23 cellular contexts compared by ENCODE assay signal in the genomic region with DNA sequence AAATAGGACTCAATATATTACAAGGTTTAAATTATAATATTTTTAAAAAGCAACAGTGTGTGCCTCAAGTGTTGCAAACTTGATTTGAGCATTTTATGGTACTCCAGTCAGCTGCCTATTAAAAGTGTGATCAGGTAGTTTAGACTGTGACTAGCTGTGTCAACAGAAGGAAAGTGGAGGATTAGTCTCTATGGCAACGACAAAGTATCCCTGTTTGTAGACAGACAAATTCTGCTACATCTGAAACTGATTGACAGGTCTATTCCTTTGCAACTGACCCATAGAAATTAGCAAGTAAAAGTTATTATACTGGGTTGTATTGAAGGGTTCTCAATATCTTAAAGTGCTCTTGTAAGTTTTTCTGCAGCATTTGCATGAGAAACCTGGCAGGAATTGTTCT.
DNase-seq lines count a peak whose midpoint lies in the region; ATAC-seq and TF ChIP-seq lines count a peak whose summit lies in the region.
"Had no signal": no experiment of that assay in that cellular context is flagged by ENCODE, and none has a peak within 500 bp of the region (broad histone marks: within the 10 kb centered on the region; RNA-seq: fewer than 3 reads in every experiment).

No MANE protein-coding gene starts in this region.

- DNase-seq in DMS53 (lab: John Stamatoyannopoulos, UW) (peak; percentile 96), MM.1S (peak; percentile 22), NCI-H69 (lab: John Stamatoyannopoulos, UW) (peak; percentile 79), endodermal cell (no peak), Karpas-422 (no peak), PC-9 (no peak)
- no peak for DNase-seq in activated naive CD4-positive, alpha-beta T cell treated with anti-CD3 and anti-CD28 coated beads for 36 hours
- DNase-seq: activated CD4-positive, alpha-beta T cell treated with anti-CD3 and anti-CD28 coated beads, Interleukin-2, amount 10 ng/mL, durations not matched to agents 7 days and 5 days; activated CD8-positive, alpha-beta memory T cell treated with anti-CD3 and anti-CD28 coated beads, Interleukin-2, amount 50 U/mL, for 48 hours; activated effector memory CD4-positive, alpha-beta T cell treated with Interleukin-2 at 50 U/mL for 16 hours; DND-41; foreskin keratinocyte; GOT3; KBM-7; left ventricle myocardium superior; NCI-H1694; NCI-H226; SIG-M5; T-cell had no signal

- H3F3A ChIP-seq in MM.1S (ENCODE audit: insufficient read depth, low read length) (no peaks in the 10 kb centered on the region), PC-9 (ENCODE audit: insufficient read depth, low read depth) (no peaks in the 10 kb centered on the region)

- no TSS peak for BruUV-seq in PC-9 (replicated peaks; lab: Mats Ljungman, UMichigan)

- ATAC-seq in HG03095 (IDR thresholded peaks at IDR 0.05; ENCODE audit: unreplicated experiment), result no peak
- ATAC-seq: foreskin keratinocyte, left ventricle myocardium superior, T-cell had no signal

- no peak overlapping the region for H3K4me3 Mint-ChIP-seq in endodermal cell
- no peak overlapping the region for H3K4me3 Mint-ChIP-seq in activated naive CD4-positive, alpha-beta T cell treated with anti-CD3 and anti-CD28 coated beads for 36 hours
- H3K4me3 Mint-ChIP-seq: activated CD4-positive, alpha-beta T cell treated with anti-CD3 and anti-CD28 coated beads, Interleukin-2, amount 10 ng/mL, durations not matched to agents 7 days and 5 days; T-cell; type B pancreatic cell had no signal

- no peak overlapping the region for H3K9ac ChIP-seq in MM.1S (ENCODE audit: low read length)
- no peak overlapping the region for H3K9ac ChIP-seq in endodermal cell (ENCODE audit: extremely low read depth, low read length, poor library complexity, severe bottlenecking)
- H3K9ac ChIP-seq in Karpas-422 (ENCODE audit: low read length), result no peak overlapping the region

- H3K4me3 ChIP-seq in MM.1S (ENCODE audit: low read length), result no peak overlapping the region
- no peak overlapping the region for H3K4me3 ChIP-seq in endodermal cell (ENCODE audit: low read length)
- H3K4me3 ChIP-seq in Karpas-422 (ENCODE audit: low read length), result no peak overlapping the region
- H3K4me3 ChIP-seq in PC-9, result no peak overlapping the region
- H3K4me3 ChIP-seq: cardiac muscle cell had no signal

- WGBS in endodermal cell (ENCODE audit: insufficient coverage in 1 of 2, insufficient read length in 1 of 2), 2 experiments, result 33 to 48% methylated on average over 1 of the region's 1 CpG

- H3K4me1 ChIP-seq in MM.1S (ENCODE audit: low read length) (no peaks in the 10 kb centered on the region), endodermal cell (ENCODE audit: control insufficient read depth, insufficient read depth, low read length) (no peaks in the 10 kb centered on the region), Karpas-422 (ENCODE audit: low read length) (no peaks in the 10 kb centered on the region), PC-9 (replicated peaks; ENCODE audit: insufficient read depth) (no peaks in the 10 kb centered on the region)
- H3K4me1 ChIP-seq: foreskin keratinocyte had no signal

- no peaks in the 10 kb centered on the region for H3K27me3 ChIP-seq in MM.1S (replicated peaks; ENCODE audit: insufficient read depth, low read length)
- no peaks in the 10 kb centered on the region for H3K27me3 ChIP-seq in endodermal cell (ENCODE audit: control insufficient read depth, insufficient read depth, low read length, poor library complexity, severe bottlenecking)
- H3K27me3 ChIP-seq in Karpas-422 (ENCODE audit: low read length), result no peaks in the 10 kb centered on the region
- no peaks in the 10 kb centered on the region for H3K27me3 ChIP-seq in PC-9 (ENCODE audit: insufficient read depth, low read depth)
- H3K27me3 ChIP-seq: cardiac muscle cell, foreskin keratinocyte, neutrophil had no signal

- no peak overlapping the region for H2AFZ ChIP-seq in MM.1S (ENCODE audit: low read length)
- H2AFZ ChIP-seq in Karpas-422 (ENCODE audit: low read length), result no peak overlapping the region
- H2AFZ ChIP-seq in PC-9, result no peak overlapping the region

- no peaks in the 10 kb centered on the region for H3K27me3 Mint-ChIP-seq in endodermal cell (ENCODE audit: insufficient read depth)
- peaks cover 6% of the 10 kb centered on the region for H3K27me3 Mint-ChIP-seq in activated naive CD4-positive, alpha-beta T cell treated with anti-CD3 and anti-CD28 coated beads for 36 hours (ENCODE audit: low read depth)
- H3K27me3 Mint-ChIP-seq: T-cell had no signal

- no peaks in the 10 kb centered on the region for H3K79me2 ChIP-seq in MM.1S (ENCODE audit: low read length)
- no peaks in the 10 kb centered on the region for H3K79me2 ChIP-seq in Karpas-422 (ENCODE audit: low read length)
- no peaks in the 10 kb centered on the region for H3K79me2 ChIP-seq in PC-9 (ENCODE audit: low read depth)

- H3K4me2 ChIP-seq in MM.1S (ENCODE audit: low read depth, low read length) (no peak overlapping the region), Karpas-422 (ENCODE audit: low read depth, low read length, poor library complexity, severe bottlenecking) (no peak overlapping the region), PC-9 (no peak overlapping the region)

- H3K9me3 Mint-ChIP-seq in endodermal cell, result no peaks in the 10 kb centered on the region
- no peaks in the 10 kb centered on the region for H3K9me3 Mint-ChIP-seq in activated naive CD4-positive, alpha-beta T cell treated with anti-CD3 and anti-CD28 coated beads for 36 hours
- H3K9me3 Mint-ChIP-seq: activated CD4-positive, alpha-beta T cell treated with anti-CD3 and anti-CD28 coated beads, Interleukin-2, amount 10 ng/mL, durations not matched to agents 7 days and 5 days; T-cell; type B pancreatic cell had no signal

- no peaks in the 10 kb centered on the region for H3K9me3 ChIP-seq in MM.1S (replicated peaks; ENCODE audit: insufficient read depth, low read length)
- no peaks in the 10 kb centered on the region for H3K9me3 ChIP-seq in endodermal cell (ENCODE audit: control insufficient read depth, low read length)
- no peaks in the 10 kb centered on the region for H3K9me3 ChIP-seq in Karpas-422 (ENCODE audit: low read length)
- no peaks in the 10 kb centered on the region for H3K9me3 ChIP-seq in PC-9 (ENCODE audit: insufficient read depth, low read depth)
- H3K9me3 ChIP-seq: neutrophil had no signal

- intact Hi-C loops in activated naive CD4-positive, alpha-beta T cell treated with anti-CD3 and anti-CD28 coated beads for 36 hours (cut with micrococcal nuclease), result no loop called here
- intact Hi-C loops in PC-9 (cut with micrococcal nuclease; ENCODE audit: unreplicated experiment), result no loop called here

- H4K20me1 ChIP-seq in MM.1S (ENCODE audit: insufficient read depth, low read length) (no peaks in the 10 kb centered on the region), Karpas-422 (ENCODE audit: insufficient read depth, low read depth, low read length) (no peaks in the 10 kb centered on the region), PC-9 (ENCODE audit: insufficient read depth) (no peaks in the 10 kb centered on the region)

- no peak overlapping the region for H3K27ac Mint-ChIP-seq in endodermal cell
- no peak overlapping the region for H3K27ac Mint-ChIP-seq in activated naive CD4-positive, alpha-beta T cell treated with anti-CD3 and anti-CD28 coated beads for 36 hours
- H3K27ac Mint-ChIP-seq: activated CD4-positive, alpha-beta T cell treated with anti-CD3 and anti-CD28 coated beads, Interleukin-2, amount 10 ng/mL, durations not matched to agents 7 days and 5 days; T-cell; type B pancreatic cell had no signal

- H3K9me2 ChIP-seq in MM.1S (replicated peaks; ENCODE audit: insufficient read depth, low read length), result no peaks in the 10 kb centered on the region
- H3K9me2 ChIP-seq in Karpas-422 (replicated peaks; ENCODE audit: insufficient read depth, low read length), result no peaks in the 10 kb centered on the region
- no peaks in the 10 kb centered on the region; the same call in 1 of the 2 replicates for H3K9me2 ChIP-seq in PC-9 (ENCODE audit: insufficient read depth)

- H3K36me3 ChIP-seq in MM.1S (replicated peaks; ENCODE audit: insufficient read depth, low read length), result no peaks in the 10 kb centered on the region
- H3K36me3 ChIP-seq in endodermal cell (ENCODE audit: control insufficient read depth, insufficient read depth, low read length), result no peaks in the 10 kb centered on the region
- H3K36me3 ChIP-seq in Karpas-422 (ENCODE audit: insufficient read depth, low read length), result no peaks in the 10 kb centered on the region
- H3K36me3 ChIP-seq in PC-9 (ENCODE audit: low read depth), result no peaks in the 10 kb centered on the region
- H3K36me3 ChIP-seq: cardiac muscle cell, neutrophil had no signal

- CTCF ChIA-PET in activated naive CD4-positive, alpha-beta T cell treated with anti-CD3 and anti-CD28 coated beads for 36 hours (lab: Charles Lee), result interaction anchor here (0.8 kb wide), 1 partner anchor 9 kb away, joined by 6 read pairs; no protein-coding TSS in a partner anchor
- CTCF ChIA-PET in PC-9 (lab: Charles Lee), result no interaction called here

- POLR2A ChIA-PET in PC-9 (lab: Charles Lee; ENCODE audit: unreplicated experiment), result no interaction called here

- TF ChIP-seq CTCF in MM.1S (IDR thresholded peaks at IDR 0.05; ENCODE audit: low read length) (no peak), endodermal cell (conservative IDR thresholded peaks at IDR 0.05) (no peak), PC-9 (conservative IDR thresholded peaks at IDR 0.05) (no peak)

- peaks cover 5% of the 10 kb centered on the region for H3K4me1 Mint-ChIP-seq in endodermal cell
- H3K4me1 Mint-ChIP-seq in activated naive CD4-positive, alpha-beta T cell treated with anti-CD3 and anti-CD28 coated beads for 36 hours (ENCODE audit: low read depth), result no peaks in the 10 kb centered on the region
- H3K4me1 Mint-ChIP-seq: activated CD4-positive, alpha-beta T cell treated with anti-CD3 and anti-CD28 coated beads, Interleukin-2, amount 10 ng/mL, durations not matched to agents 7 days and 5 days; T-cell had no signal

- no peaks in the 10 kb centered on the region for H3K36me3 Mint-ChIP-seq in endodermal cell (ENCODE audit: low read depth)
- no peaks in the 10 kb centered on the region for H3K36me3 Mint-ChIP-seq in activated naive CD4-positive, alpha-beta T cell treated with anti-CD3 and anti-CD28 coated beads for 36 hours (ENCODE audit: low read depth)
- H3K36me3 Mint-ChIP-seq: T-cell, type B pancreatic cell had no signal

- H3K27ac ChIP-seq in MM.1S (ENCODE audit: low read length) (no peak overlapping the region), endodermal cell (ENCODE audit: low read depth, low read length) (peak overlapping the region; percentile 39), Karpas-422 (ENCODE audit: low read length) (no peak overlapping the region), PC-9 (no peak overlapping the region)
- H3K27ac ChIP-seq: cardiac muscle cell, foreskin keratinocyte, neutrophil had no signal

Comparison
In these comparisons a context has a peak if more than half of its experiments do, and no peak if none do; other contexts are left out.
1. DNase-seq: peak in DMS53 (single experiment), MM.1S (single experiment) and NCI-H69 (single experiment); none in endodermal cell (single experiment), activated naive CD4-positive, alpha-beta T cell treated with anti-CD3 and anti-CD28 coated beads for 36 hours (single experiment), Karpas-422 (single experiment) and PC-9 (0 of 2).